20 cellular contexts compared by ENCODE assay signal in the genomic region with DNA sequence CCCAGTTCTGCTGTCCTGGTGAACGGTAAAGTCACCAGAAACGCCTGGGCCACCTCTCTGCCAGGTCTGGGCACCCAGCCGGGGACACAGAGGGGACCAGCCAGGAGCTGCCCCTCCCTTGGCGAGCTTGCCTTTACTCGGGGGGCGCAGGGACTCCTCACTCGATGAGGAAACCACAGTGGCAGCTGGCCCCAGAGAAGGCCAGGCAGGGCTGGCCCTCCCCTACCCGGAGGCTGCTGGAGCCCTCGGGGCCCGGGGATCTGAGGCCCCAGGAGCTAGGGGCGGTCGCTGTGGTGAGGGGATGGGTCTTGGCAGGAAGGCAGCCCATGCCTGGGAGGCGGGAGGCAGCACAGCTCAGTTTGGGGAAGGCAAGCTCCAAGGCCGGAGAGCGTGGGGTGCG.
"Had no signal": no experiment of that assay in that cellular context is flagged by ENCODE, and none has a peak within 500 bp of the region (broad histone marks: within the 10 kb centered on the region; RNA-seq: fewer than 3 reads in every experiment).

No MANE protein-coding gene starts in this region.

- H3K4me1 Mint-ChIP-seq: activated CD4-positive, alpha-beta T cell treated with anti-CD3 and anti-CD28 coated beads, Interleukin-2, amount 10 ng/mL, durations not matched to agents 24 days and 14 days had no signal

- H3K9me3 Mint-ChIP-seq: activated CD4-positive, alpha-beta T cell treated with anti-CD3 and anti-CD28 coated beads, Interleukin-2, amount 10 ng/mL, durations not matched to agents 24 days and 14 days; activated naive CD4-positive, alpha-beta T cell treated with anti-CD3 and anti-CD28 coated beads for 36 hours; activated T-cell treated with anti-CD3 and anti-CD28 coated beads, Interleukin-2, amount 50 U/mL, for 4 hours; immature natural killer cell; natural killer cell treated with Interleukin-12 subunit alpha and Interleukin-12 subunit beta and Interleukin-15 and Interleukin-18, amount 100 ng/mL, for 72 hours; stimulated activated effector memory CD8-positive, alpha-beta T cell treated with anti-CD3 and anti-CD28 coated beads, Interleukin-12 subunit alpha, Interleukin-12 subunit beta, amount 100 ng/mL, for 72 hours had no signal

- H3K4me1 ChIP-seq: body of pancreas, colonic mucosa, upper lobe of left lung had no signal

- H3K36me3 ChIP-seq: colonic mucosa, thoracic aorta, upper lobe of left lung had no signal

- H3K4me3 Mint-ChIP-seq: activated CD4-positive, alpha-beta T cell treated with anti-CD3 and anti-CD28 coated beads, Interleukin-2, amount 10 ng/mL, durations not matched to agents 24 days and 14 days; activated naive CD4-positive, alpha-beta T cell treated with anti-CD3 and anti-CD28 coated beads for 36 hours; activated T-cell treated with anti-CD3 and anti-CD28 coated beads, Interleukin-2, amount 50 U/mL, for 4 hours; stimulated activated effector memory CD8-positive, alpha-beta T cell treated with anti-CD3 and anti-CD28 coated beads, Interleukin-12 subunit alpha, Interleukin-12 subunit beta, amount 100 ng/mL, for 72 hours had no signal

- H3K9me3 ChIP-seq: body of pancreas, colonic mucosa, thoracic aorta, upper lobe of left lung had no signal

- H3K4me3 ChIP-seq: body of pancreas, colonic mucosa, smooth muscle cell, thoracic aorta, upper lobe of left lung had no signal

- ATAC-seq: body of pancreas; natural killer cell treated with Interleukin-12 subunit alpha and Interleukin-12 subunit beta and Interleukin-15 and Interleukin-18, amount 100 ng/mL, for 72 hours; stimulated activated effector memory CD8-positive, alpha-beta T cell treated with anti-CD3 and anti-CD28 coated beads, Interleukin-12 subunit alpha, Interleukin-12 subunit beta, amount 100 ng/mL, for 72 hours had no signal

- H3K36me3 Mint-ChIP-seq: immature natural killer cell; natural killer cell treated with Interleukin-12 subunit alpha and Interleukin-12 subunit beta and Interleukin-15 and Interleukin-18, amount 100 ng/mL, for 72 hours; stimulated activated effector memory CD8-positive, alpha-beta T cell treated with anti-CD3 and anti-CD28 coated beads, Interleukin-12 subunit alpha, Interleukin-12 subunit beta, amount 100 ng/mL, for 72 hours had no signal

- DNase-seq: activated CD4-positive, alpha-beta T cell treated with anti-CD3 and anti-CD28 coated beads, Interleukin-2, amount 10 ng/mL, durations not matched to agents 24 days and 14 days; activated CD8-positive, alpha-beta memory T cell treated with anti-CD3 and anti-CD28 coated beads, Interleukin-2, amount 50 U/mL, for 4 hours; activated naive CD4-positive, alpha-beta T cell treated with anti-CD3 and anti-CD28 coated beads for 36 hours; activated T-cell treated with anti-CD3 and anti-CD28 coated beads, Interleukin-2, amount 50 U/mL, for 4 hours; body of pancreas; central memory CD4-positive, alpha-beta T cell; colonic mucosa; foreskin melanocyte; head of caudate nucleus; immature natural killer cell; kidney glomerular epithelial cell; mesendoderm; occipital lobe; stimulated activated CD4-positive, alpha-beta T cell treated with anti-CD3 and anti-CD28 coated beads, Interleukin-4, amount 100 ng/mL, for 1 hour; T1000 had no signal

- H3K27ac ChIP-seq: body of pancreas, colonic mucosa, thoracic aorta, upper lobe of left lung had no signal

- H3K27ac Mint-ChIP-seq: activated CD4-positive, alpha-beta T cell treated with anti-CD3 and anti-CD28 coated beads, Interleukin-2, amount 10 ng/mL, durations not matched to agents 24 days and 14 days; activated naive CD4-positive, alpha-beta T cell treated with anti-CD3 and anti-CD28 coated beads for 36 hours; stimulated activated effector memory CD8-positive, alpha-beta T cell treated with anti-CD3 and anti-CD28 coated beads, Interleukin-12 subunit alpha, Interleukin-12 subunit beta, amount 100 ng/mL, for 72 hours had no signal
